In genomic region chr13:94335786-94336357, GRCh38 we compare ENCODE assay signal across 27 cellular contexts.
A peak's percentile ranks its signal among the peaks of the same experiment; 100 is the strongest.
DNase-seq lines count a peak whose midpoint lies in the region; ATAC-seq and TF ChIP-seq lines count a peak whose summit lies in the region.
"Had no signal": no experiment of that assay in that cellular context is flagged by ENCODE, and none has a peak within 500 bp of the region (broad histone marks: within the 10 kb centered on the region; RNA-seq: fewer than 3 reads in every experiment).

No MANE protein-coding gene starts in this region.

- no TSS peak for BruUV-seq in OCI-LY7 (replicated peaks; lab: Mats Ljungman, UMichigan)

- H2BK15ac ChIP-seq in neuronal stem cell (ENCODE audit: low read length), result no peak overlapping the region

- no peaks in the 10 kb centered on the region for H3K27me3 ChIP-seq in WERI-Rb-1 (ENCODE audit: insufficient read depth, low read depth, severe bottlenecking)
- no peaks in the 10 kb centered on the region for H3K27me3 ChIP-seq in foreskin keratinocyte
- H3K27me3 ChIP-seq in neuronal stem cell (ENCODE audit: control insufficient read depth in 3 of 3, insufficient read depth in 3 of 3, low read depth in 1 of 3, low read length in 3 of 3), result no peaks in the 10 kb centered on the region
- H3K27me3 ChIP-seq: ascending aorta, BE2C, neutrophil, upper lobe of right lung had no signal

- H4K20me1 ChIP-seq in OCI-LY7 (ENCODE audit: insufficient read depth, low read length), result no peaks in the 10 kb centered on the region

- no peak overlapping the region for H3K9ac ChIP-seq in neuronal stem cell (ENCODE audit: low read depth, low read length, poor library complexity)

- H3K79me1 ChIP-seq in neuronal stem cell (ENCODE audit: low read depth, low read length), result no peaks in the 10 kb centered on the region

- no peak overlapping the region for H2BK120ac ChIP-seq in neuronal stem cell (ENCODE audit: low read depth, low read length)

- no peak overlapping the region for H2AK5ac ChIP-seq in neuronal stem cell (ENCODE audit: low read depth, low read length)

- POLR2A ChIA-PET in OCI-LY7 (lab: Charles Lee), result no interaction called here

- peak; percentile 17 for ATAC-seq in left ventricle myocardium superior
- no peak for ATAC-seq in left cardiac atrium
- ATAC-seq in foreskin keratinocyte, result peak; percentile 37
- ATAC-seq: activated naive CD4-positive, alpha-beta T cell treated with anti-CD3 and anti-CD28 coated beads, Interleukin-2, amount 50 U/mL, for 72 hours; activated T-helper 17 cell treated with anti-CD3 and anti-CD28 coated beads, Interleukin-2, amount 50 U/mL, for 72 hours; psoas muscle; stimulated activated effector memory CD8-positive, alpha-beta T cell treated with anti-CD3 and anti-CD28 coated beads, Interleukin-12 subunit alpha, Interleukin-12 subunit beta, amount 100 ng/mL, for 72 hours; upper lobe of right lung had no signal

- H3K79me2 ChIP-seq in OCI-LY7 (ENCODE audit: insufficient read depth, low read depth, low read length), result no peaks in the 10 kb centered on the region

- H2BK12ac ChIP-seq in neuronal stem cell (ENCODE audit: low read length), result no peak overlapping the region

- WGBS in neuronal stem cell (ENCODE audit: extremely low coverage in 2 of 2, insufficient read length in 2 of 2, insufficient replicate concordance in 1 of 2), 2 donors, result no CpG with 5 or more reads among the region's 4 CpGs

- H2AFZ ChIP-seq in neuronal stem cell (ENCODE audit: low read length), result no peak overlapping the region
- H2AFZ ChIP-seq in OCI-LY7 (ENCODE audit: low read length), result no peak overlapping the region

- no peak overlapping the region for H3K14ac ChIP-seq in neuronal stem cell (ENCODE audit: low read length)

- H3K4me2 ChIP-seq in neuronal stem cell (ENCODE audit: insufficient read depth, low read length, poor library complexity, severe bottlenecking), result no peak overlapping the region
- H3K4me2 ChIP-seq in OCI-LY7 (ENCODE audit: low read length), result no peak overlapping the region

- H3K4me1 ChIP-seq in foreskin keratinocyte (no peaks in the 10 kb centered on the region), neuronal stem cell (ENCODE audit: control insufficient read depth in 2 of 2, insufficient read depth in 1 of 2, low read depth in 1 of 2, low read length in 2 of 2) (no peaks in the 10 kb centered on the region), OCI-LY7 (ENCODE audit: insufficient read depth, low read length, poor library complexity, severe bottlenecking) (no peaks in the 10 kb centered on the region)
- H3K4me1 ChIP-seq: ascending aorta, BE2C, psoas muscle, upper lobe of right lung had no signal

- intact Hi-C loops in left ventricle myocardium superior (cut with micrococcal nuclease) (no loop called here), left cardiac atrium (cut with DNase I) (no loop called here), OCI-LY7 (cut with micrococcal nuclease; ENCODE audit: unreplicated experiment) (no loop called here)

- TF ChIP-seq CTCF in WERI-Rb-1 (IDR thresholded peaks at IDR 0.05; ENCODE audit: low read depth, low read length), result no peak
- no peak for TF ChIP-seq CTCF in foreskin keratinocyte (conservative IDR thresholded peaks at IDR 0.05)
- no peak for TF ChIP-seq CTCF in OCI-LY7 (conservative IDR thresholded peaks at IDR 0.05; ENCODE audit: low read length)

- H2BK5ac ChIP-seq in neuronal stem cell (ENCODE audit: low read length), result no peak overlapping the region

- H3K36me3 ChIP-seq in WERI-Rb-1 (peaks cover 3% of the 10 kb centered on the region), neuronal stem cell (replicated peaks in 1 of 2; ENCODE audit: control insufficient read depth in 2 of 2, insufficient read depth in 2 of 2, low read length in 2 of 2) (no peaks in the 10 kb centered on the region), OCI-LY7 (ENCODE audit: insufficient read depth, low read length) (no peaks in the 10 kb centered on the region)
- H3K36me3 ChIP-seq: ascending aorta, BE2C, neutrophil, upper lobe of right lung had no signal

- no peak overlapping the region for H4K8ac ChIP-seq in neuronal stem cell (ENCODE audit: low read depth, low read length)

- H3K18ac ChIP-seq in neuronal stem cell (ENCODE audit: low read length), result no peak overlapping the region

- DNase-seq in left ventricle myocardium superior (no peak), left cardiac atrium (no peak), WERI-Rb-1 (peak; percentile 52), foreskin keratinocyte (peak in 1 of 2 donors; percentile 44), dedifferentiated amniotic fluid mesenchymal stem cell (ENCODE audit: extremely low spot score) (no peak), neuronal stem cell (ENCODE audit: low spot score) (no peak), germinal center (ENCODE audit: low spot score) (no peak), OCI-LY7 (ENCODE audit: low spot score) (no peak)
- DNase-seq: activated CD4-positive, alpha-beta T cell treated with anti-CD3 and anti-CD28 coated beads, Interleukin-2, amount 50 U/mL, for 48 hours; activated CD4-positive, CD25-positive, alpha-beta regulatory T cell; activated CD8-positive, alpha-beta memory T cell treated with anti-CD3 and anti-CD28 coated beads, Interleukin-2, amount 50 U/mL, for 48 hours; BE2C; central memory CD4-positive, alpha-beta T cell; DMS53; NCI-H187; NCI-H2227 treated with DMSO at 0.1 percent for 48 hours; NCI-H748 treated with DMSO at 0.1 percent for 48 hours; psoas muscle; SHP77; T1000; upper lobe of right lung had no signal

- H3K27ac ChIP-seq in WERI-Rb-1 (no peak overlapping the region), foreskin keratinocyte (no peak overlapping the region), neuronal stem cell (replicated peaks; ENCODE audit: low read length) (no peak overlapping the region), OCI-LY7 (ENCODE audit: low read depth, low read length, poor library complexity, severe bottlenecking) (no peak overlapping the region)
- H3K27ac ChIP-seq: ascending aorta, neutrophil, psoas muscle, skin epidermis, upper lobe of right lung had no signal

- H3K4me3 ChIP-seq in WERI-Rb-1 (ENCODE audit: low read depth, low read length), result no peak overlapping the region
- no peak overlapping the region for H3K4me3 ChIP-seq in neuronal stem cell (ENCODE audit: low read length in 2 of 2)
- H3K4me3 ChIP-seq in OCI-LY7 (ENCODE audit: low read depth, low read length, poor library complexity, severe bottlenecking), result no peak overlapping the region
- H3K4me3 ChIP-seq: ascending aorta, psoas muscle, skin epidermis, upper lobe of right lung had no signal

- H4K91ac ChIP-seq in neuronal stem cell (ENCODE audit: low read depth, low read length, poor library complexity), result no peak overlapping the region

- CTCF ChIA-PET in OCI-LY7 (lab: Charles Lee; ENCODE audit: unreplicated experiment), result no interaction called here

- H3K9me3 ChIP-seq in WERI-Rb-1 (ENCODE audit: severe bottlenecking) (no peaks in the 10 kb centered on the region), neuronal stem cell (replicated peaks in 1 of 2; ENCODE audit: control insufficient read depth in 2 of 2, insufficient read depth in 1 of 2, low read depth in 1 of 2, low read length in 2 of 2) (no peaks in the 10 kb centered on the region), OCI-LY7 (ENCODE audit: low read length) (no peaks in the 10 kb centered on the region)
- H3K9me3 ChIP-seq: ascending aorta, BE2C, neutrophil, psoas muscle, upper lobe of right lung had no signal

- no peak overlapping the region for H3K23ac ChIP-seq in neuronal stem cell (ENCODE audit: low read depth, low read length, poor library complexity)

- H3K4ac ChIP-seq in neuronal stem cell (ENCODE audit: low read length), result no peak overlapping the region

- H3K9me2 ChIP-seq in OCI-LY7 (ENCODE audit: insufficient read depth, low read length), result no peaks in the 10 kb centered on the region

Comparison
In these comparisons a context has a peak if more than half of its experiments do, and no peak if none do; other contexts are left out.
1. ATAC-seq: peak in left ventricle myocardium superior (single experiment) and foreskin keratinocyte (single experiment); none in left cardiac atrium (0 of 2).